In the genomic region with DNA sequence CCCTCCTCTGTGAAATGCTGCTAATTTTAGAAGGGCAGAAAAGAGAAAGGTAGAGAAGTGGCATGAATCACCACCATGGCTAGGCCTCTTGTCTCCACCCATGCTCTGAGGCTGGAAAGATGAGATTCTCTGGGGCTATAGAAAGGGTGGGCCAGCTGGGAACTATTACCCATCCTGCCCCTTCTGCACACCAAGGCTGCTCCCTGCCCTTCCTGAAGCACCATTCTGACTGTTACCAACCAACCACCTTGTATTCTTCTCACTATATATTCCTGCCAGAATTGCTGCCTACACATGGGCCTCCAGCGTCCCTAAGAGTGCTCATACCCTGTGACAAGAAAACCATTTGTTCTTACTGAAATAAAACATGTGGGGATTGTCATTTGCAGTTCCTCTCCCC, we compare ENCODE assay signal across 40 cellular contexts. TPM values are rescaled to one million over a fixed set of nuclear protein-coding genes. Genes with fewer than 3 reads are reported as not detected.
"Had no signal": no experiment of that assay in that cellular context is flagged by ENCODE, and none has a peak within 500 bp of the region (broad histone marks: within the 10 kb centered on the region; RNA-seq: fewer than 3 reads in every experiment).

No MANE protein-coding gene starts in this region.

- H3K4me3 Mint-ChIP-seq: activated B cell treated with CpG ODN at 0.5 μM for 24 hours; activated CD8-positive, alpha-beta memory T cell treated with anti-CD3 and anti-CD28 coated beads, Interleukin-2, amount 10 ng/mL, durations not matched to agents 7 days and 5 days; activated CD8-positive, alpha-beta T cell treated with anti-CD3 and anti-CD28 coated beads, Interleukin-2, amount 10 ng/mL, durations not matched to agents 7 days and 5 days; activated naive CD4-positive, alpha-beta T cell treated with anti-CD3 and anti-CD28 coated beads for 36 hours; activated naive CD4-positive, alpha-beta T cell treated with anti-CD3 and anti-CD28 coated beads, Interleukin-2, amount 50 U/mL, for 24 hours; activated naive CD8-positive, alpha-beta T cell treated with anti-CD3 and anti-CD28 coated beads, Interleukin-2, amount 10 ng/mL, durations not matched to agents 7 days and 5 days; activated T-helper 1 cell treated with anti-CD3 and anti-CD28 coated beads, Interleukin-12 subunit alpha, Interleukin-12 subunit beta, Interleukin-2, Interleukin-4 antibody, amounts not matched to agents 30 ng/mL and 10 ng/mL and 1 ng/mL, durations not matched to agents 14 hours and 24 hours and 36 hours; central memory CD8-positive, alpha-beta T cell; dendritic cell treated with granulocyte-macrophage colony-stimulating factor and Interleukin-4, amounts not matched to agents 40 ng/mL and 50 ng/mL, for 4 days; T-helper 17 cell; T-helper 2 cell treated with Interferon-gamma antibody and Interleukin-4, amounts not matched to agents 5 μg/mL and 100 μg/mL, for 36 hours had no signal

- H3K27ac Mint-ChIP-seq: activated B cell treated with CpG ODN at 0.5 μM for 24 hours; activated CD8-positive, alpha-beta memory T cell treated with anti-CD3 and anti-CD28 coated beads, Interleukin-2, amount 10 ng/mL, durations not matched to agents 7 days and 5 days; activated CD8-positive, alpha-beta T cell treated with anti-CD3 and anti-CD28 coated beads, Interleukin-2, amount 10 ng/mL, durations not matched to agents 7 days and 5 days; activated naive CD4-positive, alpha-beta T cell treated with anti-CD3 and anti-CD28 coated beads for 36 hours; activated naive CD4-positive, alpha-beta T cell treated with anti-CD3 and anti-CD28 coated beads, Interleukin-2, amount 50 U/mL, for 24 hours; activated naive CD8-positive, alpha-beta T cell treated with anti-CD3 and anti-CD28 coated beads, Interleukin-2, amount 10 ng/mL, durations not matched to agents 7 days and 5 days; activated T-helper 1 cell treated with anti-CD3 and anti-CD28 coated beads, Interleukin-12 subunit alpha, Interleukin-12 subunit beta, Interleukin-2, Interleukin-4 antibody, amounts not matched to agents 30 ng/mL and 10 ng/mL and 1 ng/mL, durations not matched to agents 14 hours and 24 hours and 36 hours; activated T-helper 2 cell treated with anti-CD3 and anti-CD28 coated beads, Interferon-gamma antibody, Interleukin-2, Interleukin-4, amounts not matched to agents 10 μg/mL and 5 μg/mL and 100 μg/mL, durations not matched to agents 14 hours and 24 hours and 36 hours; dendritic cell treated with granulocyte-macrophage colony-stimulating factor and Interleukin-4, amounts not matched to agents 40 ng/mL and 50 ng/mL, for 4 days; T-helper 17 cell; T-helper 2 cell treated with Interferon-gamma antibody and Interleukin-4, amounts not matched to agents 5 μg/mL and 100 μg/mL, for 36 hours had no signal

- H3K9me3 ChIP-seq: ascending aorta had no signal

- H3K27ac ChIP-seq: ascending aorta, brain microvascular endothelial cell, coronary artery, dorsolateral prefrontal cortex, esophagus squamous epithelium, gastroesophageal sphincter, heart right ventricle, WERI-Rb-1 had no signal

- H3K36me3 ChIP-seq: ascending aorta, brain microvascular endothelial cell, esophagus squamous epithelium, gastroesophageal sphincter, heart right ventricle, WERI-Rb-1 had no signal

- H3K9me3 Mint-ChIP-seq: activated naive CD4-positive, alpha-beta T cell treated with anti-CD3 and anti-CD28 coated beads, Interleukin-2, amount 50 U/mL, for 24 hours; activated T-helper 1 cell treated with anti-CD3 and anti-CD28 coated beads, Interleukin-12 subunit alpha, Interleukin-12 subunit beta, Interleukin-2, Interleukin-4 antibody, amounts not matched to agents 30 ng/mL and 10 ng/mL and 1 ng/mL, durations not matched to agents 14 hours and 24 hours and 36 hours; activated T-helper 2 cell treated with anti-CD3 and anti-CD28 coated beads, Interferon-gamma antibody, Interleukin-2, Interleukin-4, amounts not matched to agents 10 μg/mL and 5 μg/mL and 100 μg/mL, durations not matched to agents 14 hours and 24 hours and 36 hours; central memory CD8-positive, alpha-beta T cell; dendritic cell treated with granulocyte-macrophage colony-stimulating factor and Interleukin-4, amounts not matched to agents 40 ng/mL and 50 ng/mL, for 4 days; T-helper 2 cell treated with Interferon-gamma antibody and Interleukin-4, amounts not matched to agents 5 μg/mL and 100 μg/mL, for 36 hours had no signal

- FAIRE-seq: bronchial epithelial cell had no signal

- ATAC-seq: activated CD4-positive, CD25-positive, alpha-beta regulatory T cell treated with anti-CD3 and anti-CD28 coated beads, Interleukin-2, amount 50 U/mL, for 24 hours; activated CD8-positive, alpha-beta memory T cell treated with anti-CD3 and anti-CD28 coated beads, Interleukin-2, amount 10 ng/mL, durations not matched to agents 7 days and 5 days; activated CD8-positive, alpha-beta T cell treated with anti-CD3 and anti-CD28 coated beads, Interleukin-2, amount 10 ng/mL, durations not matched to agents 7 days and 5 days; gastroesophageal sphincter; heart right ventricle; T-helper 17 cell had no signal

- DNase-seq: activated B cell treated with CpG ODN at 0.5 μM for 24 hours; activated CD4-positive, alpha-beta T cell treated with anti-CD3 and anti-CD28 coated beads for 48 hours; activated CD4-positive, alpha-beta T cell treated with anti-CD3 and anti-CD28 coated beads, Interleukin-2, amount 50 U/mL, for 1 hour; activated CD4-positive, alpha-beta T cell treated with anti-CD3 and anti-CD28 coated beads, Interleukin-2, amount 50 U/mL, for 48 hours; activated CD8-positive, alpha-beta memory T cell treated with anti-CD3 and anti-CD28 coated beads, Interleukin-2, amount 10 ng/mL, durations not matched to agents 7 days and 5 days; activated CD8-positive, alpha-beta memory T cell treated with anti-CD3 and anti-CD28 coated beads, Interleukin-2, amount 50 U/mL, for 4 hours; activated CD8-positive, alpha-beta T cell treated with anti-CD3 and anti-CD28 coated beads, Interleukin-2, amount 10 ng/mL, durations not matched to agents 7 days and 5 days; activated effector memory CD4-positive, alpha-beta T cell treated with anti-CD3 and anti-CD28 coated beads, Interleukin-2, amount 50 U/mL, for 16 hours; activated naive CD4-positive, alpha-beta T cell treated with anti-CD3 and anti-CD28 coated beads for 36 hours; activated naive CD8-positive, alpha-beta T cell treated with anti-CD3 and anti-CD28 coated beads, Interleukin-2, amount 10 ng/mL, durations not matched to agents 7 days and 5 days; activated T-cell treated with anti-CD3 and anti-CD28 coated beads, Interleukin-2, amount 50 U/mL, for 1 hour; activated T-cell treated with anti-CD3 and anti-CD28 coated beads, Interleukin-2, amount 50 U/mL, for 48 hours; brain microvascular endothelial cell; dorsolateral prefrontal cortex; effector memory CD4-positive, alpha-beta T cell; erythroblast; esophagus squamous epithelium; foreskin melanocyte; heart right ventricle; T-helper 1 cell; T-helper 17 cell; T1000; WERI-Rb-1 had no signal

- H3K4me3 ChIP-seq: ascending aorta, coronary artery, esophagus squamous epithelium, gastroesophageal sphincter, heart right ventricle had no signal

- H3K4me1 Mint-ChIP-seq: activated CD8-positive, alpha-beta memory T cell treated with anti-CD3 and anti-CD28 coated beads, Interleukin-2, amount 10 ng/mL, durations not matched to agents 7 days and 5 days; activated naive CD8-positive, alpha-beta T cell treated with anti-CD3 and anti-CD28 coated beads, Interleukin-2, amount 10 ng/mL, durations not matched to agents 7 days and 5 days; central memory CD8-positive, alpha-beta T cell had no signal

RNA-seq across cellular contexts. Expression of gene DLX6, which starts 11.4 kb away (rescaled TPM):
- total RNA-seq: activated B cell treated with CpG ODN at 0.5 μM for 24 hours; activated CD8-positive, alpha-beta memory T cell treated with anti-CD3 and anti-CD28 coated beads for 36 hours; activated CD8-positive, alpha-beta memory T cell treated with anti-CD3 and anti-CD28 coated beads, Interleukin-2, amount 10 ng/mL, durations not matched to agents 7 days and 5 days; activated CD8-positive, alpha-beta T cell treated with anti-CD3 and anti-CD28 coated beads, Interleukin-2, amount 10 ng/mL, durations not matched to agents 7 days and 5 days; activated naive CD4-positive, alpha-beta T cell treated with anti-CD3 and anti-CD28 coated beads for 36 hours; activated naive CD8-positive, alpha-beta T cell treated with anti-CD3 and anti-CD28 coated beads, Interleukin-2, amount 10 ng/mL, durations not matched to agents 7 days and 5 days; activated T-helper 1 cell treated with anti-CD3 and anti-CD28 coated beads, Interleukin-12 subunit alpha, Interleukin-12 subunit beta, Interleukin-2, Interleukin-4 antibody, amounts not matched to agents 30 ng/mL and 10 ng/mL and 1 ng/mL, durations not matched to agents 14 hours and 24 hours and 36 hours; activated T-helper 2 cell treated with anti-CD3 and anti-CD28 coated beads, Interferon-gamma antibody, Interleukin-2, Interleukin-4, amounts not matched to agents 10 μg/mL and 5 μg/mL and 100 μg/mL, durations not matched to agents 14 hours and 24 hours and 36 hours; ascending aorta; bronchial epithelial cell; cardiac septum; cerebellum; esophagus squamous epithelium; fibroblast of villous mesenchyme; glomerular endothelial cell; heart right ventricle; T-helper 17 cell had no signal
- polyA plus RNA-seq: fibroblast of lung, heart right ventricle had no signal

RNA-seq across cellular contexts. Expression of gene DLX5, which starts 30.7 kb away (rescaled TPM):
- total RNA-seq: activated B cell treated with CpG ODN at 0.5 μM for 24 hours; activated CD8-positive, alpha-beta memory T cell treated with anti-CD3 and anti-CD28 coated beads for 36 hours; activated CD8-positive, alpha-beta memory T cell treated with anti-CD3 and anti-CD28 coated beads, Interleukin-2, amount 10 ng/mL, durations not matched to agents 7 days and 5 days; activated CD8-positive, alpha-beta T cell treated with anti-CD3 and anti-CD28 coated beads, Interleukin-2, amount 10 ng/mL, durations not matched to agents 7 days and 5 days; activated naive CD4-positive, alpha-beta T cell treated with anti-CD3 and anti-CD28 coated beads for 36 hours; activated naive CD8-positive, alpha-beta T cell treated with anti-CD3 and anti-CD28 coated beads, Interleukin-2, amount 10 ng/mL, durations not matched to agents 7 days and 5 days; activated T-helper 1 cell treated with anti-CD3 and anti-CD28 coated beads, Interleukin-12 subunit alpha, Interleukin-12 subunit beta, Interleukin-2, Interleukin-4 antibody, amounts not matched to agents 30 ng/mL and 10 ng/mL and 1 ng/mL, durations not matched to agents 14 hours and 24 hours and 36 hours; activated T-helper 2 cell treated with anti-CD3 and anti-CD28 coated beads, Interferon-gamma antibody, Interleukin-2, Interleukin-4, amounts not matched to agents 10 μg/mL and 5 μg/mL and 100 μg/mL, durations not matched to agents 14 hours and 24 hours and 36 hours; ascending aorta; bronchial epithelial cell; cerebellum; fibroblast of villous mesenchyme; glomerular endothelial cell; heart right ventricle; T-helper 17 cell had no signal
